8 cellular contexts compared by ENCODE assay signal in genomic region chr7:155643804-155644177, GRCh38. TPM values are rescaled to one million over a fixed set of nuclear protein-coding genes. Genes with fewer than 3 reads are reported as not detected.
DNase-seq lines count a peak whose midpoint lies in the region; FAIRE-seq and TF ChIP-seq lines count a peak whose summit lies in the region.

No MANE protein-coding gene starts in this region.

- no peak for TF ChIP-seq POLR2A in NB4 (IDR thresholded peaks at IDR 0.05; ENCODE audit: extremely low read depth, insufficient read length)
- TF ChIP-seq POLR2A in H1 (IDR thresholded peaks at IDR 0.05; ENCODE audit: control extremely low read depth in 1 of 2, low read depth in 2 of 2, low read length in 2 of 2) = no peak

- no peak for TF ChIP-seq EP300 in H1 (IDR thresholded peaks at IDR 0.05; ENCODE audit: borderline replicate concordance in 1 of 2, low read depth in 2 of 2, low read length in 2 of 2)

- peak overlapping the region; percentile 87 for H3K56ac ChIP-seq in H1 (replicated peaks; ENCODE audit: insufficient read length, low read depth, low read length)

- peak overlapping the region; percentile 99 for H3K4me3 Mint-ChIP-seq in T-helper 2 cell treated with Interferon-gamma antibody and Interleukin-4, amounts not matched to agents 5 μg/mL and 100 μg/mL, for 36 hours
- peak overlapping the region; percentile 98 for H3K4me3 Mint-ChIP-seq in neural crest cell

- H3K4me3 ChIP-seq in NB4 (ENCODE audit: low read depth, low read length) = peak overlapping the region; percentile 93
- H3K4me3 ChIP-seq in H1 (ENCODE audit: extremely low read depth in 1 of 4, insufficient read depth in 2 of 4, low read depth in 3 of 4, low read length in 4 of 4) = peak overlapping the region; percentile 82 to 96 (median 92)

- FAIRE-seq in H1 (lab: Jason Lieb, UNC) = no peak

- H3K4me1 Mint-ChIP-seq in T-helper 2 cell treated with Interferon-gamma antibody and Interleukin-4, amounts not matched to agents 5 μg/mL and 100 μg/mL, for 36 hours (ENCODE audit: low read depth) = peaks cover 19% of the 10 kb centered on the region
- peaks cover 31% of the 10 kb centered on the region for H3K4me1 Mint-ChIP-seq in neural crest cell

- peak overlapping the region; percentile 96 for H3K18ac ChIP-seq in H1 (ENCODE audit: extremely low read depth, low read length)

- peak overlapping the region; percentile 95 for H2BK5ac ChIP-seq in H1 (ENCODE audit: low read depth, low read length)

- peak overlapping the region; percentile 98 for H4K5ac ChIP-seq in H1 (ENCODE audit: insufficient read length, low read depth, low read length)

- 2% methylated on average over 29 of the region's 32 CpGs; no CpG with 5 or more reads in 1 of the 2 experiments for WGBS in H1 (ENCODE audit: extremely low coverage in 1 of 2, insufficient coverage in 1 of 2, insufficient read length in 1 of 2, insufficient replicate concordance in 2 of 2, low coverage in 1 of 2, low lambda C conversion rate in 2 of 2, missing lambda C conversion rate in 1 of 2), 2 experiments

- H3K27me3 ChIP-seq in H1 (replicated peaks in 1 of 4; ENCODE audit: control insufficient read depth in 3 of 4, extremely low read depth in 1 of 4, insufficient read depth in 3 of 4, low read length in 3 of 4) = no peaks in the 10 kb centered on the region; a peak in 1 of 7 replicates

- H3K9me3 Mint-ChIP-seq in T-helper 2 cell treated with Interferon-gamma antibody and Interleukin-4, amounts not matched to agents 5 μg/mL and 100 μg/mL, for 36 hours = peaks cover 21% of the 10 kb centered on the region
- H3K9me3 Mint-ChIP-seq in neural crest cell = peaks cover 18% of the 10 kb centered on the region

- no peaks in the 10 kb centered on the region for H3K27me3 Mint-ChIP-seq in T-helper 2 cell treated with Interferon-gamma antibody and Interleukin-4, amounts not matched to agents 5 μg/mL and 100 μg/mL, for 36 hours (ENCODE audit: low read depth)
- no peaks in the 10 kb centered on the region for H3K27me3 Mint-ChIP-seq in neural crest cell (ENCODE audit: low read depth)

- CTCF ChIA-PET in H1 (lab: Charles Lee; ENCODE audit: partially characterized antibody) = interaction anchor here (0.5 to 1.1 kb wide), 2 partner anchors 45 to 651 kb away, joined by 3 to 4 read pairs; no protein-coding TSS in a partner anchor

- peak overlapping the region; percentile 97; the same call in 1 of the 2 replicates for H3K27ac ChIP-seq in H1 (ENCODE audit: low read depth, low read length)

- no peak overlapping the region for H2BK120ac ChIP-seq in H1 (replicated peaks; ENCODE audit: low read depth, low read length)

- no peak overlapping the region for H2AK5ac ChIP-seq in H1 (ENCODE audit: low read depth, low read length)

- POLR2A ChIA-PET in H1 (lab: Charles Lee; ENCODE audit: partially characterized antibody) = interaction anchor here (0.6 to 1.5 kb wide), 27 partner anchors 8 to 1784 kb away, joined by 3 to 8 read pairs (median 4); no protein-coding TSS in a partner anchor

- peak overlapping the region; percentile 98 for H3K27ac Mint-ChIP-seq in T-helper 2 cell treated with Interferon-gamma antibody and Interleukin-4, amounts not matched to agents 5 μg/mL and 100 μg/mL, for 36 hours
- H3K27ac Mint-ChIP-seq in neural crest cell (ENCODE audit: unreplicated experiment) = peak overlapping the region; percentile 97

- no peaks in the 10 kb centered on the region for H4K20me1 ChIP-seq in H1 (replicated peaks in 1 of 2; ENCODE audit: control insufficient read depth in 1 of 2, insufficient read depth in 2 of 2, low read length in 2 of 2)

- H2BK12ac ChIP-seq in H1 (ENCODE audit: low read depth, low read length) = no peak overlapping the region

- peak overlapping the region; percentile 90 for H3K4me2 ChIP-seq in H1 (ENCODE audit: insufficient read depth in 1 of 2, low read depth in 2 of 2, low read length in 2 of 2)

- peaks cover 4 to 42% (median 18%) of the 10 kb centered on the region in 4 experiments; a peak in 5 of 8 replicates for H3K36me3 ChIP-seq in H1 (ENCODE audit: control insufficient read depth in 2 of 4, insufficient read depth in 4 of 4, low read length in 3 of 4)

- peaks cover 0 to 5% (median 2%) of the 10 kb centered on the region in 4 experiments; a peak in 3 of 7 replicates for H3K4me1 ChIP-seq in H1 (replicated peaks in 1 of 4; ENCODE audit: control insufficient read depth in 3 of 4, insufficient read depth in 4 of 4, low read length in 3 of 4)

- H3K4ac ChIP-seq in H1 (replicated peaks; ENCODE audit: insufficient read length, low read depth, low read length) = peak overlapping the region; percentile 4

- no peak for DNase-seq in T-helper 2 cell treated with Interferon-gamma antibody and Interleukin-4, amounts not matched to agents 5 μg/mL and 100 μg/mL, for 36 hours (ENCODE audit: low spot score)
- DNase-seq in T-helper 2 cell = no peak
- no peak for DNase-seq in NB4 (ENCODE audit: low read depth)
- no peak for DNase-seq in H1 (ENCODE audit: low read depth in 1 of 2, low spot score in 2 of 2)
- no peak for DNase-seq in neural crest cell (ENCODE audit: low read depth, low spot score)
- no peak for DNase-seq in stimulated activated CD4-positive, alpha-beta T cell treated with anti-CD3 and anti-CD28 coated beads, Interleukin-4, amount 100 ng/mL, for 1 hour
- DNase-seq in NCI-H2029 (lab: John Stamatoyannopoulos, UW) = no peak
- no peak for DNase-seq in ecto neural progenitor cell (ENCODE audit: low spot score)

- H4K91ac ChIP-seq in H1 (replicated peaks; ENCODE audit: insufficient read length, low read length) = peak overlapping the region; percentile 98

- H3K79me1 ChIP-seq in H1 (ENCODE audit: low read depth, low read length) = peaks cover 2% of the 10 kb centered on the region

- H3K23ac ChIP-seq in H1 (ENCODE audit: insufficient read length) = no peak overlapping the region

- TF ChIP-seq RAD21 in H1 (IDR thresholded peaks at IDR 0.05 in 1 of 2, conservative IDR thresholded peaks at IDR 0.05 in 1 of 2; ENCODE audit: low read depth in 2 of 2, low read length in 2 of 2) = no peak

- peaks cover 70% of the 10 kb centered on the region for H3K36me3 Mint-ChIP-seq in T-helper 2 cell treated with Interferon-gamma antibody and Interleukin-4, amounts not matched to agents 5 μg/mL and 100 μg/mL, for 36 hours (ENCODE audit: low read depth)
- H3K36me3 Mint-ChIP-seq in neural crest cell (ENCODE audit: low read depth) = peaks cover 70% of the 10 kb centered on the region

- H4K8ac ChIP-seq in H1 (ENCODE audit: extremely low read depth, insufficient read depth, low read length) = peak overlapping the region; percentile 69

- peaks cover 21 to 27% of the 10 kb centered on the region in 2 experiments for H3K9me3 ChIP-seq in H1 (ENCODE audit: insufficient read depth in 2 of 2, low read depth in 1 of 2, low read length in 1 of 2)

- H3K79me2 ChIP-seq in H1 (ENCODE audit: control insufficient read depth in 1 of 2, insufficient read depth in 2 of 2, low read length in 2 of 2) = peaks cover 33 to 44% of the 10 kb centered on the region in 2 experiments

- H2BK20ac ChIP-seq in H1 (ENCODE audit: low read length) = no peak overlapping the region

- H2AFZ ChIP-seq in H1 (ENCODE audit: low read length) = peak overlapping the region; percentile 90

- H3K9ac ChIP-seq in H1 (replicated peaks in 1 of 4; ENCODE audit: extremely low read depth in 1 of 4, low read depth in 3 of 4, low read length in 3 of 4) = peak overlapping the region in 3 of 4 experiments; percentile 93 to 97 (median 97); a peak in 6 of 7 replicates

- H3K23me2 ChIP-seq in H1 (ENCODE audit: low read depth, low read length) = peaks cover 9% of the 10 kb centered on the region; the same call in 1 of the 2 replicates

- H3K14ac ChIP-seq in H1 (ENCODE audit: insufficient read length) = no peak overlapping the region

- H2BK15ac ChIP-seq in H1 (ENCODE audit: low read length) = no peak overlapping the region

- no peak for TF ChIP-seq CTCF in NB4 (IDR thresholded peaks at IDR 0.05; ENCODE audit: low read depth, low read length)
- no peak for TF ChIP-seq CTCF in H1 (IDR thresholded peaks at IDR 0.05; ENCODE audit: control extremely low read depth in 1 of 3, insufficient read depth in 1 of 3, low read depth in 1 of 3, low read length in 3 of 3)
- TF ChIP-seq CTCF in neural crest cell (conservative IDR thresholded peaks at IDR 0.05) = no peak

TF ChIP-seq in H1, 55 proteins besides CTCF, POLR2A, EP300 and RAD21:
- TF ChIP-seq JUND (IDR thresholded peaks at IDR 0.05; ENCODE audit: low read length) (no peak), SIX5 (IDR thresholded peaks at IDR 0.05; ENCODE audit: low read depth, low read length) (no peak), GTF2F1 (IDR thresholded peaks at IDR 0.05; ENCODE audit: borderline replicate concordance, low read depth, low read length) (0 out of 2 replicates have a peak, but pooled peaks have one; percentile 12), RFX5 (IDR thresholded peaks at IDR 0.05; ENCODE audit: borderline replicate concordance, low read depth, low read length) (no peak), SP2 (IDR thresholded peaks at IDR 0.05; ENCODE audit: low read length) (no peak), CHD1 (IDR thresholded peaks at IDR 0.05; ENCODE audit: low read depth, low read length) (no peak)

RNA-seq across cellular contexts. Expression of gene RBM33, which starts 0.7 kb away (rescaled TPM):
- 56.5 and 64.6 TPM in 2 replicates for total RNA-seq in H1 (2021; fragmentation: NEBNext Ultra II Directional; extraction: Animal tissue kit (Norgen Biotek cat#: 25700))
- polyA plus RNA-seq in H1 (2011; rRNA removed) = 16.5 and 32.5 TPM in 2 replicates
- polyA plus RNA-seq in H1 (2011; cell fraction: cytosol; rRNA removed) = 12.2 TPM
- polyA plus RNA-seq in H1 (2011; cell fraction: nucleus; rRNA removed) = 46.4 TPM
- polyA plus RNA-seq in H1 (2012, experiment 1 of 2) = 19.6 to 25.6 TPM (median 22.5 TPM) in 4 replicates
- 3.7 TPM for polyA plus RNA-seq in H1 (2012, experiment 2 of 2)
- polyA plus RNA-seq in H1 (2013, experiment 1 of 2) = 38.4 TPM
- 36.8 TPM for polyA plus RNA-seq in H1 (2013, experiment 2 of 2)
- polyA minus RNA-seq in H1 (2011; rRNA and poly(A)+ RNA removed) = 16.2 and 17.2 TPM in 2 replicates
- 19.3 TPM for polyA minus RNA-seq in H1 (2011; cell fraction: cytosol; rRNA and poly(A)+ RNA removed)
- 62.6 TPM for polyA minus RNA-seq in H1 (2011; cell fraction: nucleus; rRNA and poly(A)+ RNA removed)
- 73.2 and 74.6 TPM in 2 replicates for total RNA-seq in neural crest cell
